ENCODE assay signal across 9 cellular contexts in the genomic region with DNA sequence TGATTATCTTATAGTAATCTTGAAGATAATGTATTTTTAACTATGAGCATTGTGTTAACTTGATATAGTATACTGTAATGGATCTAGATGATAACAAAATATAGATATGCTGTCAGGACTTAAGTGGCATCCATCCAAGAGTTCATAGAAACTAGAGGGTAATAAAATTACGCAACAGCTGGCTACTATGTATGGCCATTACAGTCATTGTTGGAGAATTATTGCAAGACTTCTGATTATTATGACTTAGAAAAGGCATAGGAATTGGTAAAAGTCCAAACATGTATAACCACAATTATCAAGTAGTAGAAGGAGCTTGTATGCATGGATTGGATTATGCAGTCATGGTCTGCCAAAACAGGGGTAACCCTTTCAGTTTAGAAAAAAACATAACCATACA. TPM values are rescaled to one million over a fixed set of nuclear protein-coding genes. Genes with fewer than 3 reads are reported as not detected.
DNase-seq lines count a peak whose midpoint lies in the region; ATAC-seq and TF ChIP-seq lines count a peak whose summit lies in the region.
"Had no signal": no experiment of that assay in that cellular context is flagged by ENCODE, and none has a peak within 500 bp of the region (broad histone marks: within the 10 kb centered on the region; RNA-seq: fewer than 3 reads in every experiment).

No MANE protein-coding gene starts in this region.

- H3K27ac ChIP-seq in CD4-positive, alpha-beta memory T cell (ENCODE audit: low read depth, low read length): peak overlapping the region; percentile 21
- peak overlapping the region in 2 of 4 donors; percentile 25 to 62 for H3K27ac ChIP-seq in body of pancreas
- H3K27ac ChIP-seq: RWPE1 had no signal

- peak overlapping the region in 2 of 7 donors; percentile 6 to 97 for H3K27ac Mint-ChIP-seq in CD4-positive, alpha-beta memory T cell
- H3K27ac Mint-ChIP-seq in activated naive CD4-positive, alpha-beta T cell treated with anti-CD3 and anti-CD28 coated beads, Interleukin-2, amount 50 U/mL, for 72 hours: peak overlapping the region; percentile 94 to 98
- H3K27ac Mint-ChIP-seq in immature natural killer cell: peak overlapping the region; percentile 15 to 76 (median 39)

- CTCF ChIA-PET in CD4-positive, alpha-beta memory T cell (lab: Charles Lee; ENCODE audit: partially characterized antibody): interaction anchor here (1.0 to 1.6 kb wide), 2 partner anchors 13 to 51 kb away, joined by 3 to 4 read pairs; no protein-coding TSS in a partner anchor

- H3K4me3 Mint-ChIP-seq in CD4-positive, alpha-beta memory T cell: peak overlapping the region in 7 of 8 donors; percentile 9 to 79 (median 76)
- peak overlapping the region in 4 of 5 donors; percentile 58 to 97 (median 80) for H3K4me3 Mint-ChIP-seq in immature natural killer cell

- peaks cover 43 to 83% (median 53%) of the 10 kb centered on the region in 4 donors for H3K4me1 Mint-ChIP-seq in CD4-positive, alpha-beta memory T cell
- peaks cover 72 to 93% of the 10 kb centered on the region in 2 donors for H3K4me1 Mint-ChIP-seq in immature natural killer cell

- 25 to 41% methylated on average over 1 of the region's 1 CpG for whole genome bisulfite sequencing in body of pancreas, 2 donors

- no peak for TF ChIP-seq POLR2A in body of pancreas (IDR thresholded peaks at IDR 0.05)

- ATAC-seq in activated naive CD4-positive, alpha-beta T cell treated with anti-CD3 and anti-CD28 coated beads, Interleukin-2, amount 50 U/mL, for 72 hours: no peak
- no peak for ATAC-seq in body of pancreas
- no peak for ATAC-seq in GM19455 (IDR thresholded peaks at IDR 0.05; ENCODE audit: unreplicated experiment)

- no peaks in the 10 kb centered on the region for H3K9me3 Mint-ChIP-seq in CD4-positive, alpha-beta memory T cell
- no peaks in the 10 kb centered on the region for H3K9me3 Mint-ChIP-seq in activated naive CD4-positive, alpha-beta T cell treated with anti-CD3 and anti-CD28 coated beads, Interleukin-2, amount 50 U/mL, for 72 hours
- no peaks in the 10 kb centered on the region for H3K9me3 Mint-ChIP-seq in immature natural killer cell

- no peak for DNase-seq in CD4-positive, alpha-beta memory T cell
- DNase-seq in HS-5 (ENCODE audit: low read depth) (peak; percentile 42), immature natural killer cell (no peak), body of pancreas (no peak), GM03348 (ENCODE audit: low spot score) (no peak)
- DNase-seq in activated naive CD4-positive, alpha-beta T cell treated with anti-CD3 and anti-CD28 coated beads, Interleukin-2, amount 50 U/mL, for 72 hours (ENCODE audit: low spot score in 2 of 2): no peak
- DNase-seq: nucleus accumbens had no signal

- H3K27me3 Mint-ChIP-seq in CD4-positive, alpha-beta memory T cell: no peaks in the 10 kb centered on the region
- peaks cover 0 to 3% (median 2%) of the 10 kb centered on the region in 3 donors for H3K27me3 Mint-ChIP-seq in immature natural killer cell (ENCODE audit: low read depth in 3 of 3)

- intact Hi-C loops in CD4-positive, alpha-beta memory T cell (cut with micrococcal nuclease): loop anchor here (5.0 kb wide), 1 partner anchor 75 kb away; no protein-coding TSS in a partner anchor
- intact Hi-C loops in body of pancreas (cut with DNase I): no loop called here

- no peaks in the 10 kb centered on the region for H3K27me3 ChIP-seq in CD4-positive, alpha-beta memory T cell (ENCODE audit: insufficient read depth, low read length)
- no peaks in the 10 kb centered on the region for H3K27me3 ChIP-seq in body of pancreas

- POLR2A ChIA-PET in CD4-positive, alpha-beta memory T cell (lab: Charles Lee; ENCODE audit: partially characterized antibody): interaction anchor here (1.0 to 15.4 kb wide), 4 partner anchors 8 to 85 kb away, joined by 3 to 163 read pairs (median 3); a partner anchor contains a TSS

- H3K4me1 ChIP-seq in CD4-positive, alpha-beta memory T cell (ENCODE audit: insufficient read depth, low read length): peaks cover 74% of the 10 kb centered on the region
- H3K4me1 ChIP-seq in body of pancreas: peaks cover 48% of the 10 kb centered on the region

- TF ChIP-seq CTCF in body of pancreas (IDR thresholded peaks at IDR 0.05): no peak

- H3K9me3 ChIP-seq in CD4-positive, alpha-beta memory T cell (ENCODE audit: control insufficient read depth in 1 of 2, low read length in 2 of 2): no peaks in the 10 kb centered on the region
- H3K9me3 ChIP-seq in body of pancreas: no peaks in the 10 kb centered on the region

- H3K36me3 ChIP-seq in CD4-positive, alpha-beta memory T cell (ENCODE audit: insufficient read depth, low read length): peaks cover 30% of the 10 kb centered on the region
- H3K36me3 ChIP-seq in body of pancreas (replicated peaks in 1 of 2; ENCODE audit: insufficient read depth in 1 of 2, low read depth in 2 of 2): peaks cover 0 to 3% of the 10 kb centered on the region in 2 donors

- H3K36me3 Mint-ChIP-seq in CD4-positive, alpha-beta memory T cell: peaks cover 31 to 83% of the 10 kb centered on the region in 2 donors
- peaks cover 6 to 41% of the 10 kb centered on the region in 2 donors for H3K36me3 Mint-ChIP-seq in activated naive CD4-positive, alpha-beta T cell treated with anti-CD3 and anti-CD28 coated beads, Interleukin-2, amount 50 U/mL, for 72 hours
- H3K36me3 Mint-ChIP-seq in immature natural killer cell: peaks cover 3 to 16% (median 4%) of the 10 kb centered on the region in 3 donors

- no peak overlapping the region for H3K4me3 ChIP-seq in CD4-positive, alpha-beta memory T cell (ENCODE audit: low read length in 2 of 2)
- no peak overlapping the region for H3K4me3 ChIP-seq in body of pancreas

RNA-seq across cellular contexts. Expression of a gene that starts 9.5 kb away (rescaled TPM):
- 100 to 1,000 TPM; 515 to 525 TPM for total RNA-seq in CD4-positive, alpha-beta memory T cell
- 10 to 100 TPM; 18.3 to 39.0 TPM for polyA plus RNA-seq in CD4-positive, alpha-beta memory T cell
- 100 to 1,000 TPM; 362 to 427 TPM for total RNA-seq in activated naive CD4-positive, alpha-beta T cell treated with anti-CD3 and anti-CD28 coated beads, Interleukin-2, amount 50 U/mL, for 72 hours
- polyA plus RNA-seq in immature natural killer cell: 10 to 100 TPM; 26.4 to 35.5 (median 28.7) TPM
- 100 to 1,000 TPM; 180 to 184 TPM for total RNA-seq in body of pancreas

RNA-seq across cellular contexts. Expression of a gene that starts 35.8 kb away (rescaled TPM):
- 10 to 100 TPM; 10.2 to 11.4 TPM for total RNA-seq in CD4-positive, alpha-beta memory T cell
- polyA plus RNA-seq in CD4-positive, alpha-beta memory T cell: under 1 TPM in 1 of 2 donors, not detected in 1; 0.40 TPM
- 1 to 10 TPM; 4.1 to 6.0 TPM for total RNA-seq in activated naive CD4-positive, alpha-beta T cell treated with anti-CD3 and anti-CD28 coated beads, Interleukin-2, amount 50 U/mL, for 72 hours
- 1 to 10 TPM in 2 of 3 donors, under 1 TPM in 1; 0.63 to 1.8 (median 1.3) TPM for polyA plus RNA-seq in immature natural killer cell
- total RNA-seq in body of pancreas: 1 to 10 TPM; 3.6 to 6.9 TPM
